Comparison of ENCODE assay signal across 8 cellular contexts in the genomic region with DNA sequence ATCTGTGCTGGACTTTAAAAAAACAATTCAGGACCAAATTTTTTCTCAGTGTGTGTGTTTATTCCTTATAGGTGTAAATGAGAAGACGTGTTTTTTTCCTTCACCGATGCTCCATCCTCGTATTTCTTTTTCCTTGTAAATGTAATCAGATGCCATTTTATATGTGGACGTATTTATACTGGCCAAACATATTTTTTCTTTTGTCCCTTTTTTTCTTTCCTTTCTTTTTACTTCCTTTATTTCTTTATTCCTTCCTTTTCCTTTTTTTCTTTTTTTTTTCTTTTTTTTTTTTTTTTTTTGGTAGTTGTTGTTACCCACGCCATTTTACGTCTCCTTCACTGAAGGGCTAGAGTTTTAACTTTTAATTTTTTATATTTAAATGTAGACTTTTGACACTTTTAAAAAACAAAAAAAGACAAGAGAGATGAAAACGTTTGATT. TPM values are rescaled to one million over a fixed set of nuclear protein-coding genes. Genes with fewer than 3 reads are reported as not detected.
DNase-seq lines count a peak whose midpoint lies in the region; ATAC-seq and TF ChIP-seq lines count a peak whose summit lies in the region.

No MANE protein-coding gene starts in this region.

- peak overlapping the region; percentile 64 for H3K4me2 ChIP-seq in DND-41 (ENCODE audit: insufficient read depth, low read length)

- intact Hi-C loops in esophagus muscularis mucosa (cut with DNase I): loop anchor here (5.0 to 10.0 kb wide), 5 partner anchors 70 to 1138 kb away; no protein-coding TSS in a partner anchor

- WGBS in esophagus muscularis mucosa: 3% methylated on average over 7 of the region's 7 CpGs

- peaks cover 3% of the 10 kb centered on the region for H3K9me3 Mint-ChIP-seq in progenitor cell of endocrine pancreas (ENCODE audit: low read depth)

- H3K36me3 ChIP-seq in DND-41 (ENCODE audit: insufficient read depth, low read length): peaks cover 71% of the 10 kb centered on the region
- no peaks in the 10 kb centered on the region for H3K36me3 ChIP-seq in Peyer's patch
- H3K36me3 ChIP-seq in esophagus muscularis mucosa: no peaks in the 10 kb centered on the region

- H4K20me1 ChIP-seq in DND-41 (ENCODE audit: insufficient read depth, low read length): peaks cover 45% of the 10 kb centered on the region

- peaks cover 18% of the 10 kb centered on the region for H3K4me1 Mint-ChIP-seq in progenitor cell of endocrine pancreas (ENCODE audit: low read depth)

- H3K4me1 ChIP-seq in DND-41 (ENCODE audit: insufficient read depth, low read length) (peaks cover 56% of the 10 kb centered on the region), Peyer's patch (peaks cover 0 to 11% (median 1%) of the 10 kb centered on the region in 4 donors), esophagus muscularis mucosa (peaks cover 15 to 24% (median 20%) of the 10 kb centered on the region in 4 donors)

- H3K9me3 ChIP-seq in DND-41 (ENCODE audit: insufficient read depth, low read length, severe bottlenecking): no peaks in the 10 kb centered on the region
- H3K9me3 ChIP-seq in Peyer's patch: no peaks in the 10 kb centered on the region
- H3K9me3 ChIP-seq in esophagus muscularis mucosa: no peaks in the 10 kb centered on the region

- H3K27ac ChIP-seq in DND-41 (ENCODE audit: low read length) (peak overlapping the region; percentile 92), Peyer's patch (peak overlapping the region in 1 of 4 donors; percentile 93), esophagus muscularis mucosa (replicated peaks in 1 of 4) (peak overlapping the region; percentile 91 to 95 (median 94))

- H3K27me3 Mint-ChIP-seq in progenitor cell of endocrine pancreas: no peaks in the 10 kb centered on the region

- peaks cover 95% of the 10 kb centered on the region for H3K79me2 ChIP-seq in DND-41 (ENCODE audit: insufficient read depth, low read length)

- peak overlapping the region; percentile 73 for H3K9ac ChIP-seq in DND-41 (ENCODE audit: low read depth, low read length)

- ATAC-seq in DND-41 (ENCODE audit: insufficient read depth, low read depth): no peak
- ATAC-seq in GM18873 (IDR thresholded peaks at IDR 0.05; ENCODE audit: low FRiP score, unreplicated experiment): no peak

- peaks cover 54% of the 10 kb centered on the region for H3K36me3 Mint-ChIP-seq in progenitor cell of endocrine pancreas (ENCODE audit: insufficient read depth)

- H3K27ac Mint-ChIP-seq in progenitor cell of endocrine pancreas: peak overlapping the region; percentile 99

- TF ChIP-seq CTCF in DND-41 (IDR thresholded peaks at IDR 0.05; ENCODE audit: borderline replicate concordance, extremely low read depth, low read length, poor library complexity, severe bottlenecking) (no peak), Peyer's patch (IDR thresholded peaks at IDR 0.05) (no peak), esophagus muscularis mucosa (IDR thresholded peaks at IDR 0.05) (no peak), progenitor cell of endocrine pancreas (IDR thresholded peaks at IDR 0.05; ENCODE audit: unreplicated experiment) (no peak)

- no peak for TF ChIP-seq EP300 in esophagus muscularis mucosa (IDR thresholded peaks at IDR 0.05)

- H3K4me3 Mint-ChIP-seq in progenitor cell of endocrine pancreas (ENCODE audit: low read depth): peak overlapping the region; percentile 100

- no peak for DNase-seq in DND-41
- no peak for DNase-seq in Peyer's patch
- DNase-seq in esophagus muscularis mucosa (ENCODE audit: extremely low spot score): no peak
- no peak for DNase-seq in progenitor cell of endocrine pancreas (ENCODE audit: low spot score, unreplicated experiment)
- DNase-seq in HCEC 1CT: no peak
- no peak for DNase-seq in NCI-H146 treated with DMSO at 0.1 percent for 48 hours (lab: John Stamatoyannopoulos, UW; ENCODE audit: unreplicated experiment)
- no peak for DNase-seq in C1 segment of cervical spinal cord (lab: John Stamatoyannopoulos, UW)

- H3K4me3 ChIP-seq in DND-41 (ENCODE audit: low read depth in 1 of 2, low read length in 2 of 2): peak overlapping the region; percentile 50 to 67
- H3K4me3 ChIP-seq in Peyer's patch: peak overlapping the region; percentile 54 to 83 (median 70)
- peak overlapping the region; percentile 79 to 85 (median 79) for H3K4me3 ChIP-seq in esophagus muscularis mucosa

- no peak overlapping the region for H2AFZ ChIP-seq in DND-41 (ENCODE audit: low read depth, low read length)

- TF ChIP-seq POLR2A in Peyer's patch (IDR thresholded peaks at IDR 0.05) (no peak), esophagus muscularis mucosa (IDR thresholded peaks at IDR 0.05; ENCODE audit: low read depth) (no peak)

- H3K27me3 ChIP-seq in DND-41 (ENCODE audit: insufficient read depth, low read length, poor library complexity) (no peaks in the 10 kb centered on the region), Peyer's patch (no peaks in the 10 kb centered on the region), esophagus muscularis mucosa (no peaks in the 10 kb centered on the region)

RNA-seq across cellular contexts. Expression of gene SOX4, which starts 3.7 kb away (rescaled TPM):
- total RNA-seq in Peyer's patch: 10 to 100 TPM; 11.4 to 23.9 (median 16.1) TPM
- total RNA-seq in esophagus muscularis mucosa: 1 to 10 TPM; 4.1 to 6.5 (median 4.8) TPM
- 274 and 293 TPM in 2 replicates for total RNA-seq in progenitor cell of endocrine pancreas

Comparison
In these comparisons a context has a peak if more than half of its experiments do, and no peak if none do; other contexts are left out.
1. RNA of gene SOX4, which starts 3.7 kb away (total RNA-seq): 274 to 293 TPM in progenitor cell of endocrine pancreas; 11.4 to 23.9 TPM in Peyer's patch and 4.1 to 6.5 TPM in esophagus muscularis mucosa; every median in the first group is over 10 times any median in the second.
2. Peak in every context shown above with its lines, with median percentiles within 50 percentile points of each other: H3K4me3 ChIP-seq.